ENCODE assay signal across 18 cellular contexts in genomic region chr9:16119861-16120641, GRCh38.
DNase-seq lines count a peak whose midpoint lies in the region; ATAC-seq and TF ChIP-seq lines count a peak whose summit lies in the region.
"Had no signal": no experiment of that assay in that cellular context is flagged by ENCODE, and none has a peak within 500 bp of the region (broad histone marks: within the 10 kb centered on the region; RNA-seq: fewer than 3 reads in every experiment).

No MANE protein-coding gene starts in this region.

- BruUV-seq in IMR-90 (replicated peaks; lab: Mats Ljungman, UMichigan), result no TSS peak

- H4K91ac ChIP-seq in IMR-90 (ENCODE audit: insufficient read depth, low read depth, low read length), result peak overlapping the region; percentile 93

- H2BK120ac ChIP-seq in IMR-90 (ENCODE audit: low read depth, low read length), result peak overlapping the region; percentile 96

- peak overlapping the region; percentile 79 for H2AFZ ChIP-seq in IMR-90 (replicated peaks; ENCODE audit: low read length, poor library complexity)
- H2AFZ ChIP-seq: parathyroid adenoma had no signal

- H3K79me1 ChIP-seq in IMR-90 (ENCODE audit: low read depth in 1 of 2, low read length in 2 of 2), result no peaks in the 10 kb centered on the region

- POLR2A ChIA-PET in IMR-90 (lab: Charles Lee; ENCODE audit: unreplicated experiment), result no interaction called here

- peaks cover 9% of the 10 kb centered on the region for H3K9me1 ChIP-seq in IMR-90 (ENCODE audit: insufficient read depth, low read length)

- H3K9me3 ChIP-seq in IMR-90 (ENCODE audit: control insufficient read depth, insufficient read depth, low read length) (no peaks in the 10 kb centered on the region), mesodermal cell (ENCODE audit: control insufficient read depth, low read length) (no peaks in the 10 kb centered on the region)

- H3K23ac ChIP-seq in IMR-90 (ENCODE audit: low read depth, low read length), result peak overlapping the region; percentile 58; the same call in 1 of the 2 replicates

- H2AK5ac ChIP-seq in IMR-90 (ENCODE audit: low read depth, low read length), result peak overlapping the region; percentile 88

- H3K4me3 ChIP-seq in IMR-90 (ENCODE audit: insufficient read depth, low read depth, low read length) (no peak overlapping the region), choroid plexus epithelial cell (ENCODE audit: low read depth, low read length) (no peak overlapping the region), mesodermal cell (ENCODE audit: extremely low read depth, insufficient read depth, low read length, poor library complexity, severe bottlenecking) (no peak overlapping the region)

- peak; percentile 56 for ATAC-seq in IMR-90 (ENCODE audit: low read depth)
- ATAC-seq: activated T-cell treated with anti-CD3 and anti-CD28 coated beads, Interleukin-2, amount 50 U/mL, for 4 hours had no signal

- in situ Hi-C loops in Caki2 (cut with HindIII; ENCODE audit: low pct_unique_long_range_greater_than_20kb, low sequenced_read_pairs), result no loop called here
- in situ Hi-C loops in IMR-90 (cut with MboI; ENCODE audit: low sequenced_read_pairs), result no loop called here

- peaks cover 11% of the 10 kb centered on the region for H3K4me1 ChIP-seq in IMR-90 (ENCODE audit: control insufficient read depth, insufficient read depth, low read length)
- peaks cover 34% of the 10 kb centered on the region for H3K4me1 ChIP-seq in mesodermal cell (ENCODE audit: control insufficient read depth, insufficient read depth, low read length, poor library complexity, severe bottlenecking)
- H3K4me1 ChIP-seq: parathyroid adenoma had no signal

- H2BK5ac ChIP-seq in IMR-90 (ENCODE audit: low read depth, low read length, poor library complexity, severe bottlenecking), result peak overlapping the region; percentile 51

- no peaks in the 10 kb centered on the region for H4K20me1 ChIP-seq in IMR-90 (ENCODE audit: insufficient read depth, low read length)

- peak overlapping the region; percentile 81 for H2BK15ac ChIP-seq in IMR-90 (ENCODE audit: low read depth, low read length)

- no peak overlapping the region for H3K9ac ChIP-seq in IMR-90 (ENCODE audit: low read depth, low read length)
- H3K9ac ChIP-seq: parathyroid adenoma had no signal

- H2AK9ac ChIP-seq in IMR-90 (replicated peaks; ENCODE audit: low read depth, low read length, poor library complexity), result peak overlapping the region; percentile 93

- H3K36me3 ChIP-seq in IMR-90 (ENCODE audit: control insufficient read depth, insufficient read depth, low read length), result no peaks in the 10 kb centered on the region
- H3K36me3 ChIP-seq in mesodermal cell (ENCODE audit: control insufficient read depth, insufficient read depth, low read length), result no peaks in the 10 kb centered on the region

- intact Hi-C loops in IMR-90 (cut with micrococcal nuclease), result no loop called here

- DNase-seq in Caki2 (ENCODE audit: low read depth) (peak; percentile 95), IMR-90 (peak; percentile 64), choroid plexus epithelial cell (ENCODE audit: low read depth) (peak; percentile 92), NCI-H1930 (lab: John Stamatoyannopoulos, UW) (no peak), amniotic stem cell (lab: John Stamatoyannopoulos, UW) (no peak), AG20443 (ENCODE audit: low spot score) (no peak), NK-92 (lab: John Stamatoyannopoulos, UW; ENCODE audit: unreplicated experiment) (no peak)
- DNase-seq: activated CD4-positive, alpha-beta T cell treated with anti-CD3 and anti-CD28 coated beads, Interleukin-2, amount 10 ng/mL, durations not matched to agents 7 days and 5 days; activated T-cell treated with anti-CD3 and anti-CD28 coated beads, Interleukin-2, amount 50 U/mL, for 4 hours; dermis blood vessel endothelial cell; DND-41; Kasumi-1; midbrain; NCI-H187; NCI-H526 treated with DMSO at 0.1 percent for 48 hours; substantia nigra had no signal

- H4K5ac ChIP-seq in IMR-90 (ENCODE audit: low read depth, low read length), result peak overlapping the region; percentile 67

- H4K8ac ChIP-seq in IMR-90 (ENCODE audit: low read depth in 2 of 2, low read length in 2 of 2), result peak overlapping the region; percentile 32 to 85

- peak overlapping the region; percentile 21 for H3K4me2 ChIP-seq in IMR-90 (ENCODE audit: low read depth, low read length)

- peak overlapping the region; percentile 94 for H3K4ac ChIP-seq in IMR-90 (ENCODE audit: low read depth, low read length)

- no peaks in the 10 kb centered on the region for H3K27me3 ChIP-seq in IMR-90 (ENCODE audit: control insufficient read depth, insufficient read depth, low read length)

- H3K56ac ChIP-seq in IMR-90 (ENCODE audit: extremely low read depth, insufficient read depth, low read length), result peak overlapping the region; percentile 56; the same call in 1 of the 2 replicates

- no peak for TF ChIP-seq RAD21 in IMR-90 (IDR thresholded peaks at IDR 0.05; ENCODE audit: low read length)

- no peak for TF ChIP-seq POLR2A in IMR-90 (IDR thresholded peaks at IDR 0.05; ENCODE audit: low read depth, low read length)

- peak overlapping the region; percentile 43 for H3K18ac ChIP-seq in IMR-90 (ENCODE audit: low read depth, low read length)

- dilution Hi-C loops in IMR-90 (cut with HindIII; ENCODE audit: low sequenced_read_pairs, unreplicated experiment), result no loop called here

- no peak for TF ChIP-seq CTCF in IMR-90 (conservative IDR thresholded peaks at IDR 0.05; ENCODE audit: low read depth, low read length)
- TF ChIP-seq CTCF in choroid plexus epithelial cell (conservative IDR thresholded peaks at IDR 0.05; ENCODE audit: low read depth, low read length), result no peak

- 0% methylated on average over 1 of the region's 8 CpGs; no CpG with 5 or more reads in 1 of the 2 experiments for WGBS in IMR-90 (ENCODE audit: extremely low coverage in 2 of 2, insufficient read length in 1 of 2), 2 experiments
- 70 to 83% methylated on average over 3 to 7 of the region's 8 CpGs for WGBS in mesodermal cell (ENCODE audit: insufficient coverage in 2 of 2), 2 experiments

- H3K14ac ChIP-seq in IMR-90 (replicated peaks; ENCODE audit: low read depth, low read length), result peak overlapping the region; percentile 87

- peak overlapping the region; percentile 93 for H2BK20ac ChIP-seq in IMR-90 (ENCODE audit: low read depth, low read length)

- CTCF ChIA-PET in IMR-90 (lab: Yijun Ruan, JAX), result no interaction called here

- H3K27ac ChIP-seq in IMR-90 (ENCODE audit: insufficient read depth, low read length), result peak overlapping the region; percentile 65
- peak overlapping the region; percentile 4 for H3K27ac ChIP-seq in mesodermal cell (ENCODE audit: low read depth, low read length, severe bottlenecking)
- H3K27ac ChIP-seq: parathyroid adenoma had no signal

TF ChIP-seq in IMR-90, 13 proteins besides CTCF, POLR2A, EP300 and RAD21:
- TF ChIP-seq USF2 (IDR thresholded peaks at IDR 0.05; ENCODE audit: low read depth, low read length) (0 out of 2 replicates have a peak, but pooled peaks have one; percentile 17), MXI1 (IDR thresholded peaks at IDR 0.05; ENCODE audit: borderline replicate concordance, low read depth, low read length) (no peak)

Comparison
In these comparisons a context has a peak if more than half of its experiments do, and no peak if none do; other contexts are left out.
1. DNase-seq: peak in Caki2 (single experiment), IMR-90 (single experiment) and choroid plexus epithelial cell (single experiment); none in NCI-H1930 (0 of 2), amniotic stem cell (single experiment), AG20443 (single experiment) and NK-92 (single experiment).